Comparison of ENCODE assay signal across 1 cellular context in the genomic region with DNA sequence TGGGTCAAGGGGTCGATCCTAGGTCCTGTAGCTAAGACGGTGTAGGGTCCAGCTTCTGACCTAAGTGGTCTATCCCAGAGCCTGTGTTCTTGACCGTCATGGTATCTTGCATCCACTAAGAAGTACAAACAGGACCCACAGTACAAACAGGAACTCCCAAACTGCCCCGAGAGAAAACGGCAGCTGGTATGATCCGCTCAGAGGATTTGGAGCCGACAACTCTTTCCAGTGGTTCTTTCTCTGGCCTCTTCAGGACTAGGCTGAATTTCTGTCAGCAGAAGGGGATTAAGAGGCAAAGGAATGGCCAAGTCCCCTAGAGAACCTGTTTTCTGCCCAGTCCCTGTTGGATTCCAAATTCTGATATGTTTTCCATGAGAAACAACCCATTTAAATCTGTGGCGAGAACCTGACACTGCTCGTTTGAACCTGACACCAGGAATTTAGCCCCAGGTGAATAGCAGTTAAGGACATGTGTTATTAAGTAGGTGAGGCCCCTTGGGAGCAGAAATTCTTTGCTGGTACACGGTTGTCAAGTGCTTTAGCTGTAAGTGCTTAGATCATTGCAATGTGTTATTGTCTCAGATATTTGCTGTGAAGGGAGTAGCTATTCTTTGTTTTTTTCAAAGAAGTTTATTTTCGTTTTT.
A peak's percentile ranks its signal among the peaks of the same experiment; 100 is the strongest.
TF ChIP-seq lines count a peak whose summit lies in the region.

No MANE protein-coding gene starts in this region.

TF ChIP-seq in HEK293, 187 proteins besides CTCF, POLR2A, EP300 and RAD21 (continued from another document):
- TF ChIP-seq, protein P1, sequence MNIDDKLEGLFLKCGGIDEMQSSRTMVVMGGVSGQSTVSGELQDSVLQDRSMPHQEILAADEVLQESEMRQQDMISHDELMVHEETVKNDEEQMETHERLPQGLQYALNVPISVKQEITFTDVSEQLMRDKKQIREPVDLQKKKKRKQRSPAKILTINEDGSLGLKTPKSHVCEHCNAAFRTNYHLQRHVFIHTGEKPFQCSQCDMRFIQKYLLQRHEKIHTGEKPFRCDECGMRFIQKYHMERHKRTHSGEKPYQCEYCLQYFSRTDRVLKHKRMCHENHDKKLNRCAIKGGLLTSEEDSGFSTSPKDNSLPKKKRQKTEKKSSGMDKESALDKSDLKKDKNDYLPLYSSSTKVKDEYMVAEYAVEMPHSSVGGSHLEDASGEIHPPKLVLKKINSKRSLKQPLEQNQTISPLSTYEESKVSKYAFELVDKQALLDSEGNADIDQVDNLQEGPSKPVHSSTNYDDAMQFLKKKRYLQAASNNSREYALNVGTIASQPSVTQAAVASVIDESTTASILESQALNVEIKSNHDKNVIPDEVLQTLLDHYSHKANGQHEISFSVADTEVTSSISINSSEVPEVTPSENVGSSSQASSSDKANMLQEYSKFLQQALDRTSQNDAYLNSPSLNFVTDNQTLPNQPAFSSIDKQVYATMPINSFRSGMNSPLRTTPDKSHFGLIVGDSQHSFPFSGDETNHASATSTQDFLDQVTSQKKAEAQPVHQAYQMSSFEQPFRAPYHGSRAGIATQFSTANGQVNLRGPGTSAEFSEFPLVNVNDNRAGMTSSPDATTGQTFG (tag by site-specific recombination; IDR thresholded peaks at IDR 0.05; ENCODE audit: borderline replicate concordance): no peak
- TF ChIP-seq, protein P2, sequence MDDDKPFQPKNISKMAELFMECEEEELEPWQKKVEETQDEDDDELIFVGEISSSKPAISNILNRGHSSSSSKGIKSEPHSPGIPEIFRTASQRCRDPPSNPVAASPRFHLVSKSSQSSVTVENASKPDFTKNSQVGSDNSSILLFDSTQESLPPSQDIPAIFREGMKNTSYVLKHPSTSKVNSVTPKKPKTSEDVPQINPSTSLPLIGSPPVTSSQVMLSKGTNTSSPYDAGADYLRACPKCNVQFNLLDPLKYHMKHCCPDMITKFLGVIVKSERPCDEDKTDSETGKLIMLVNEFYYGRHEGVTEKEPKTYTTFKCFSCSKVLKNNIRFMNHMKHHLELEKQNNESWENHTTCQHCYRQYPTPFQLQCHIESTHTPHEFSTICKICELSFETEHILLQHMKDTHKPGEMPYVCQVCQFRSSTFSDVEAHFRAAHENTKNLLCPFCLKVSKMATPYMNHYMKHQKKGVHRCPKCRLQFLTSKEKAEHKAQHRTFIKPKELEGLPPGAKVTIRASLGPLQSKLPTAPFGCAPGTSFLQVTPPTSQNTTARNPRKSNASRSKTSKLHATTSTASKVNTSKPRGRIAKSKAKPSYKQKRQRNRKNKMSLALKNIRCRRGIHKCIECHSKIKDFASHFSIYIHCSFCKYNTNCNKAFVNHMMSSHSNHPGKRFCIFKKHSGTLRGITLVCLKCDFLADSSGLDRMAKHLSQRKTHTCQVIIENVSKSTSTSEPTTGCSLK (tag by site-specific recombination; IDR thresholded peaks at IDR 0.05): no peak
- TF ChIP-seq ZBTB20 (tag by site-specific recombination; IDR thresholded peaks at IDR 0.05) (no peak), KLF9 (tag by site-specific recombination; IDR thresholded peaks at IDR 0.05; ENCODE audit: low read depth) (no peak)
- TF ChIP-seq, protein P3, sequence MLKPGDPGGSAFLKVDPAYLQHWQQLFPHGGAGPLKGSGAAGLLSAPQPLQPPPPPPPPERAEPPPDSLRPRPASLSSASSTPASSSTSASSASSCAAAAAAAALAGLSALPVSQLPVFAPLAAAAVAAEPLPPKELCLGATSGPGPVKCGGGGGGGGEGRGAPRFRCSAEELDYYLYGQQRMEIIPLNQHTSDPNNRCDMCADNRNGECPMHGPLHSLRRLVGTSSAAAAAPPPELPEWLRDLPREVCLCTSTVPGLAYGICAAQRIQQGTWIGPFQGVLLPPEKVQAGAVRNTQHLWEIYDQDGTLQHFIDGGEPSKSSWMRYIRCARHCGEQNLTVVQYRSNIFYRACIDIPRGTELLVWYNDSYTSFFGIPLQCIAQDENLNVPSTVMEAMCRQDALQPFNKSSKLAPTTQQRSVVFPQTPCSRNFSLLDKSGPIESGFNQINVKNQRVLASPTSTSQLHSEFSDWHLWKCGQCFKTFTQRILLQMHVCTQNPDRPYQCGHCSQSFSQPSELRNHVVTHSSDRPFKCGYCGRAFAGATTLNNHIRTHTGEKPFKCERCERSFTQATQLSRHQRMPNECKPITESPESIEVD (tag by site-specific recombination; IDR thresholded peaks at IDR 0.05): peak; percentile 51
